Comparison of ENCODE assay signal across 34 cellular contexts in the genomic region with DNA sequence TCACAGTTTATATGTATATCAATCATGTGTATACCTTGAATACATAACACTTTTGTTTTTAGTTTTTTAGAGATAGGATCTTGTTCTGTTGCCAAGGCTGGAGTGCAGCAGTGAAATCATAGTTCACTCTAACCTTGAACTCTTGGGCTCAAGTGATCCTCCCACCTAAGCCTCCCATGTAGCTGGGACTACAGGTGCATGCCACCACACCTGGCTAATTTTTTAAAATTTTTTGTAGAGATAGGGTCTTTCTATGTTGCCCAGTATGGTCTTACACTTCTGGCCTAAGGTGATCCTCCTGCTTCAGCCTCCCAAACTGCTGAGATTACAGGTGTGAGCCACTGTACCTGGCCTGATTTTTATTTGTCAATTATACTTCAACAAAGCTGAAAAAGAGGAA.
"Had no signal": no experiment of that assay in that cellular context is flagged by ENCODE, and none has a peak within 500 bp of the region (broad histone marks: within the 10 kb centered on the region; RNA-seq: fewer than 3 reads in every experiment).

No MANE protein-coding gene starts in this region.

- H3K27me3 ChIP-seq: MG63 had no signal

- H3K4me3 ChIP-seq: MG63 had no signal

- DNase-seq: Karpas-422, Kasumi-1, MG63, MM.1S, MV-4-11, NCI-H1048, NCI-H1092, NCI-H1092 treated with DMSO at 0.1 percent for 48 hours, NCI-H1105, NCI-H1105 treated with DMSO at 0.1 percent for 48 hours, NCI-H1417, NCI-H1417 treated with DMSO at 0.1 percent for 48 hours, NCI-H1436, NCI-H1436 treated with DMSO at 0.1 percent for 48 hours, NCI-H146, NCI-H1694, NCI-H1694 treated with DMSO at 0.1 percent for 48 hours, NCI-H187, NCI-H187 treated with DMSO at 0.1 percent for 48 hours, NCI-H1930, NCI-H2029, NCI-H2029 treated with DMSO at 0.1 percent for 48 hours, NCI-H2081, NCI-H2081 treated with DMSO at 0.1 percent for 48 hours, NCI-H2107, NCI-H2171, NCI-H2171 treated with DMSO at 0.1 percent for 48 hours, NCI-H2227 treated with DMSO at 0.1 percent for 48 hours, NCI-H226, NCI-H345, NCI-H446, NCI-H446 treated with DMSO at 0.1 percent for 48 hours, NCI-H510A, NCI-H510A treated with DMSO at 0.1 percent for 48 hours had no signal

- H3K9me3 ChIP-seq: MG63 had no signal

- H3K36me3 ChIP-seq: MG63 had no signal
